Comparison of ENCODE assay signal across 10 cellular contexts in genomic region chr6:160347259-160348208, GRCh38. TPM values are rescaled to one million over a fixed set of nuclear protein-coding genes. Genes with fewer than 3 reads are reported as not detected.
DNase-seq lines count a peak whose midpoint lies in the region; ATAC-seq and TF ChIP-seq lines count a peak whose summit lies in the region.
"Had no signal": no experiment of that assay in that cellular context is flagged by ENCODE, and none has a peak within 500 bp of the region (broad histone marks: within the 10 kb centered on the region; RNA-seq: fewer than 3 reads in every experiment).

No MANE protein-coding gene starts in this region.

- H3K27me3 Mint-ChIP-seq in Calu3 (ENCODE audit: unreplicated experiment) = no peaks in the 10 kb centered on the region
- H3K27me3 Mint-ChIP-seq in brain = peaks cover 83% of the 10 kb centered on the region

- H3K4me3 Mint-ChIP-seq in Calu3 (ENCODE audit: low read depth, unreplicated experiment) (peak overlapping the region; percentile 83), brain (peak overlapping the region; percentile 14 to 71 (median 39))

- 46 to 63% (median 62%) methylated on average over 45 to 72 of the region's 72 CpGs for WGBS in psoas muscle, 3 donors

- ATAC-seq in psoas muscle (peak; percentile 52 to 69 (median 69)), HG03175 (IDR thresholded peaks at IDR 0.05; ENCODE audit: unreplicated experiment) (no peak), HG03460 (IDR thresholded peaks at IDR 0.05; ENCODE audit: unreplicated experiment) (no peak)

- no peak overlapping the region for H3K9ac ChIP-seq in iPS-20b (ENCODE audit: low read depth, low read length)
- H3K9ac ChIP-seq: BLaER1 treated with 17β-estradiol and CSF1 and Interleukin-3, amounts not matched to agents 10 nM and 100 nM had no signal

- H3K27me3 ChIP-seq in iPS-20b (ENCODE audit: insufficient read depth, low read length) (peaks cover 59% of the 10 kb centered on the region), psoas muscle (ENCODE audit: insufficient read depth in 3 of 3, low read length in 2 of 3) (peaks cover 0 to 27% (median 0%) of the 10 kb centered on the region in 3 donors)
- H3K27me3 ChIP-seq: BLaER1 treated with 17β-estradiol and CSF1 and Interleukin-3, amounts not matched to agents 10 nM and 100 nM had no signal

- H3K9me3 ChIP-seq in iPS-20b (ENCODE audit: insufficient read depth, low read depth, low read length) (no peaks in the 10 kb centered on the region), psoas muscle (no peaks in the 10 kb centered on the region)

- H3K36me3 ChIP-seq in iPS-20b (ENCODE audit: insufficient read depth, low read depth, low read length) (no peaks in the 10 kb centered on the region), psoas muscle (ENCODE audit: insufficient read depth in 1 of 2, low read depth in 1 of 2) (no peaks in the 10 kb centered on the region)
- H3K36me3 ChIP-seq: BLaER1 treated with 17β-estradiol and CSF1 and Interleukin-3, amounts not matched to agents 10 nM and 100 nM had no signal

- H3K27ac ChIP-seq in iPS-20b (ENCODE audit: low read length) (no peak overlapping the region), psoas muscle (peak overlapping the region; percentile 76)
- H3K27ac ChIP-seq: BLaER1 treated with 17β-estradiol and CSF1 and Interleukin-3, amounts not matched to agents 10 nM and 100 nM had no signal

- H3K36me3 Mint-ChIP-seq in Calu3 (ENCODE audit: insufficient read depth, unreplicated experiment) = peaks cover 24% of the 10 kb centered on the region
- no peaks in the 10 kb centered on the region for H3K36me3 Mint-ChIP-seq in brain

- H3K4me1 ChIP-seq in iPS-20b (ENCODE audit: insufficient read depth, low read length) (peaks cover 2% of the 10 kb centered on the region), psoas muscle (no peaks in the 10 kb centered on the region)
- H3K4me1 ChIP-seq: BLaER1 treated with 17β-estradiol and CSF1 and Interleukin-3, amounts not matched to agents 10 nM and 100 nM had no signal

- DNase-seq in Calu3 (peak; percentile 40), psoas muscle (peak in 1 of 2 donors; percentile 59), ureter (ENCODE audit: low spot score) (no peak), DMS 273 (lab: John Stamatoyannopoulos, UW; ENCODE audit: unreplicated experiment) (no peak)
- DNase-seq: NCI-H1417 treated with DMSO at 0.1 percent for 48 hours had no signal

- intact Hi-C loops in Calu3 (cut with micrococcal nuclease; ENCODE audit: unreplicated experiment) = loop anchor here (2.0 to 5.0 kb wide), 2 partner anchors 45 to 209 kb away; no protein-coding TSS in a partner anchor
- intact Hi-C loops in psoas muscle (cut with DNase I) = loop anchor here in 1 of 2 donors (5.0 kb wide), 1 partner anchor 70 kb away; no protein-coding TSS in a partner anchor

- CTCF ChIA-PET in Calu3 (lab: Charles Lee) = no interaction called here

- no TSS peak for BruUV-seq in Calu3 (replicated peaks; lab: Mats Ljungman, UMichigan)

- H3K27ac Mint-ChIP-seq in Calu3 (ENCODE audit: unreplicated experiment) (no peak overlapping the region), brain (no peak overlapping the region)

- TF ChIP-seq CTCF in Calu3 (IDR thresholded peaks at IDR 0.05; ENCODE audit: unreplicated experiment) (no peak), brain (conservative IDR thresholded peaks at IDR 0.05) (no peak), psoas muscle (IDR thresholded peaks at IDR 0.05) (no peak)

- H3K9me3 Mint-ChIP-seq in Calu3 (ENCODE audit: low read depth, unreplicated experiment) (no peaks in the 10 kb centered on the region), brain (peaks cover 0 to 10% (median 3%) of the 10 kb centered on the region in 5 experiments)

- H3K4me3 ChIP-seq in iPS-20b (ENCODE audit: low read length) = peak overlapping the region; percentile 60; the same call in 1 of the 2 replicates
- H3K4me3 ChIP-seq in psoas muscle = peak overlapping the region; percentile 85
- H3K4me3 ChIP-seq: BLaER1 treated with 17β-estradiol and CSF1 and Interleukin-3, amounts not matched to agents 10 nM and 100 nM had no signal

- H3K4me1 Mint-ChIP-seq in Calu3 (ENCODE audit: low read depth, unreplicated experiment) = peaks cover 16% of the 10 kb centered on the region
- peaks cover 17% of the 10 kb centered on the region for H3K4me1 Mint-ChIP-seq in brain

RNA-seq across cellular contexts. Expression of gene SLC22A3, which starts 0.6 kb away (rescaled TPM):
- total RNA-seq in Calu3 (2022) = 3.3 and 8.1 TPM in 2 replicates
- 0.85 TPM for polyA plus RNA-seq in brain (ENCODE audit: insufficient read depth, low read depth, low replicate concordance)
- 10 to 100 TPM; 45.4 to 91.9 (median 54.8) TPM for total RNA-seq in psoas muscle
- polyA plus RNA-seq in psoas muscle = 100 to 1,000 TPM in 1 of 3 donors, 10 to 100 TPM in 2; 43.7 to 121 (median 45.6) TPM
- 8.5 TPM for total RNA-seq in ureter

Comparison
In these comparisons a context has a peak if more than half of its experiments do, and no peak if none do; other contexts are left out.
1. ATAC-seq: peak in psoas muscle (4 of 4); none in HG03175 (single experiment) and HG03460 (single experiment).